In genomic region chr12:27217590-27217989, GRCh38 we compare ENCODE assay signal across 2 cellular contexts.
A peak's percentile ranks its signal among the peaks of the same experiment; 100 is the strongest.
TF ChIP-seq lines count a peak whose summit lies in the region.

No MANE protein-coding gene starts in this region.

TF ChIP-seq in A549, 52 proteins besides CTCF, POLR2A, EP300 and RAD21:
- TF ChIP-seq CBX2 (IDR thresholded peaks at IDR 0.05; ENCODE audit: borderline replicate concordance, low read depth) (no peak), MAFK (IDR thresholded peaks at IDR 0.05; ENCODE audit: partially characterized antibody) (peak; percentile 65)
TF ChIP-seq in A549: peak in this region for 1.

TF ChIP-seq in IMR-90, 13 proteins besides CTCF, POLR2A, EP300 and RAD21:
- TF ChIP-seq MAFK (IDR thresholded peaks at IDR 0.05; ENCODE audit: low read depth, low read length) (peak; percentile 39; the same call in 1 of the 2 replicates), CEBPB (IDR thresholded peaks at IDR 0.05; ENCODE audit: low read depth, low read length) (no peak)
